ENCODE assay signal across 9 cellular contexts in the genomic region with DNA sequence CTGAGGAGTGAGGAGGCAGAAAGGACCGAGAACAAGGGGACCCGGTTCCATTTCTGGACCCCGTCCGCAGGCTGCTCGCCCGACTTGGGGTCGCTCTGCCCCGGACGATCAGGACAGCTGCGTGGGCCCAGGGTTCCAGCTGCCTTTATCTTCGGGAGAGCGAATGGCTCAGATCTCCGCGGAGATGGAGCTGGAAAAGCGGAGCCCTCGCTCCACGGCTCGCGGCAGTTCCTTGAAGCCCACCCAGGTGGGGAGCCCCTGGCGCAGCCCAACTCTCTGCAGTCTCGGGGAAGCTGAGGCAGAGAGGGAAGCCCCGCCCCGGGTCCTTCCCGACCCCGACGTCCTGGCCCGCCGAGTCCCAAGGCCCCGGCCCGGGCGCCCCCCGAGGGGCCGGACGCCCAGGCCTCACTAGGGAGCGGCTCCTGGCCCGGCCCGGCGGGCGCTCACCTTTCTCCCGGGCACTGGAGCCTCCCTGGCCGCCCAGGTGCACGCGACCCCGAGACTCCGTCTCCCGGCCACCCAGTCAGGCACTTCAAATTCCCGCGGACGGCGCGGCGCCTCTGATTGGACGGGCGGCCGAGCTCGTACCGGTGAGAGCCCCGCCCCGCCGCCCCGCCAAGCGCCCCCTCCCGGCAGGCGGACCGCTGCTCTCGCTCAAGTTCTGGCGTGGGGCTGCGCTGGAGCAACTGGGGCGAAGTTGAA.
DNase-seq lines count a peak whose midpoint lies in the region; ATAC-seq and TF ChIP-seq lines count a peak whose summit lies in the region.
"Had no signal": no experiment of that assay in that cellular context is flagged by ENCODE, and none has a peak within 500 bp of the region (broad histone marks: within the 10 kb centered on the region; RNA-seq: fewer than 3 reads in every experiment).

No MANE protein-coding gene starts in this region.

- H3K27me3 Mint-ChIP-seq in CD14-positive monocyte (ENCODE audit: low read depth in 3 of 3): peaks cover 31 to 41% (median 32%) of the 10 kb centered on the region in 3 donors

- H3K36me3 Mint-ChIP-seq in CD14-positive monocyte: no peaks in the 10 kb centered on the region

- H3K9me3 Mint-ChIP-seq in CD14-positive monocyte: peaks cover 0 to 15% (median 6%) of the 10 kb centered on the region in 7 donors

- no peak overlapping the region for H3K27ac Mint-ChIP-seq in CD14-positive monocyte

- TF ChIP-seq CTCF in CD14-positive monocyte (IDR thresholded peaks at IDR 0.05): peak; percentile 10
- peak; percentile 60 for TF ChIP-seq CTCF in astrocyte of the cerebellum (IDR thresholded peaks at IDR 0.05; ENCODE audit: low read depth, low read length, missing control alignments)

- ATAC-seq in GM18502 (IDR thresholded peaks at IDR 0.05; ENCODE audit: poor library complexity, unreplicated experiment): no peak
- ATAC-seq: GM12878 had no signal

- in situ Hi-C loops in astrocyte of the cerebellum (cut with HindIII; ENCODE audit: low sequenced_read_pairs): no loop called here

- peaks cover 2% of the 10 kb centered on the region for H3K4me1 Mint-ChIP-seq in CD14-positive monocyte

- DNase-seq in CD14-positive monocyte (ENCODE audit: low spot score) (no peak), HK-2 (ENCODE audit: unreplicated experiment) (peak; percentile 83), astrocyte of the cerebellum (ENCODE audit: low read depth) (peak; percentile 8), left kidney (ENCODE audit: low read depth, low spot score) (peak; percentile 91), Ammon's horn (ENCODE audit: low spot score) (no peak), AG08396 (ENCODE audit: low spot score) (no peak), SK-N-DZ (ENCODE audit: low spot score) (no peak)

- H3K4me3 ChIP-seq in astrocyte of the cerebellum (ENCODE audit: low read depth, low read length): peak overlapping the region; percentile 54
- H3K4me3 ChIP-seq: GM12878 had no signal

- intact Hi-C loops in CD14-positive monocyte (cut with micrococcal nuclease): no loop called here

- H3K4me3 Mint-ChIP-seq in CD14-positive monocyte: peak overlapping the region; percentile 25 to 78

Comparison
In these comparisons a context has a peak if more than half of its experiments do, and no peak if none do; other contexts are left out.
1. DNase-seq: peak in HK-2 (single experiment), astrocyte of the cerebellum (single experiment) and left kidney (single experiment); none in CD14-positive monocyte (single experiment), Ammon's horn (single experiment), AG08396 (single experiment) and SK-N-DZ (single experiment).